12 cellular contexts compared by ENCODE assay signal in genomic region chr2:179981085-179981484, GRCh38. TPM values are rescaled to one million over a fixed set of nuclear protein-coding genes. Genes with fewer than 3 reads are reported as not detected.
DNase-seq lines count a peak whose midpoint lies in the region; ATAC-seq, FAIRE-seq and TF ChIP-seq lines count a peak whose summit lies in the region.
"Had no signal": no experiment of that assay in that cellular context is flagged by ENCODE, and none has a peak within 500 bp of the region (broad histone marks: within the 10 kb centered on the region; RNA-seq: fewer than 3 reads in every experiment).

No MANE protein-coding gene starts in this region.

- H3K27ac Mint-ChIP-seq in CD4-positive, alpha-beta T cell = no peak overlapping the region
- H3K27ac Mint-ChIP-seq: activated CD4-positive, alpha-beta T cell treated with anti-CD3 and anti-CD28 coated beads, Interleukin-2, amount 10 ng/mL, durations not matched to agents 7 days and 5 days; CD8-positive, alpha-beta T cell had no signal

- no peaks in the 10 kb centered on the region for H3K27me3 ChIP-seq in bronchial epithelial cell (ENCODE audit: control insufficient read depth, insufficient read depth, low read length)
- no peaks in the 10 kb centered on the region for H3K27me3 ChIP-seq in CD4-positive, alpha-beta T cell (ENCODE audit: control insufficient read depth, insufficient read depth, low read length)
- no peaks in the 10 kb centered on the region for H3K27me3 ChIP-seq in pancreas
- H3K27me3 ChIP-seq: foreskin keratinocyte, sigmoid colon had no signal

- WGBS in pancreas, 2 donors = 92 to 95% methylated on average over 1 of the region's 1 CpG

- H3K27me3 Mint-ChIP-seq in CD4-positive, alpha-beta T cell = no peaks in the 10 kb centered on the region
- H3K27me3 Mint-ChIP-seq: activated CD4-positive, alpha-beta T cell treated with anti-CD3 and anti-CD28 coated beads, Interleukin-2, amount 10 ng/mL, durations not matched to agents 7 days and 5 days had no signal

- no peaks in the 10 kb centered on the region for H3K9me3 Mint-ChIP-seq in CD4-positive, alpha-beta T cell
- H3K9me3 Mint-ChIP-seq: activated CD4-positive, alpha-beta T cell treated with anti-CD3 and anti-CD28 coated beads, Interleukin-2, amount 10 ng/mL, durations not matched to agents 7 days and 5 days; CD8-positive, alpha-beta T cell had no signal

- H3K4me3 Mint-ChIP-seq in CD4-positive, alpha-beta T cell = no peak overlapping the region
- H3K4me3 Mint-ChIP-seq: activated CD4-positive, alpha-beta T cell treated with anti-CD3 and anti-CD28 coated beads, Interleukin-2, amount 10 ng/mL, durations not matched to agents 7 days and 5 days; CD8-positive, alpha-beta T cell had no signal

- TF ChIP-seq CTCF in bronchial epithelial cell (IDR thresholded peaks at IDR 0.05; ENCODE audit: insufficient read depth, low read length, severe bottlenecking) (no peak), pancreas (IDR thresholded peaks at IDR 0.05) (no peak)
- TF ChIP-seq CTCF in CD4-positive, alpha-beta T cell (IDR thresholded peaks at IDR 0.05) = no peak

- intact Hi-C loops in CD4-positive, alpha-beta T cell (cut with DNase I, micrococcal nuclease) = no loop called here
- intact Hi-C loops in pancreas (cut with DNase I) = no loop called here

- no peak overlapping the region for H3K27ac ChIP-seq in CD4-positive, alpha-beta T cell (ENCODE audit: low read depth, low read length)
- no peak overlapping the region for H3K27ac ChIP-seq in pancreas
- H3K27ac ChIP-seq: foreskin keratinocyte, sigmoid colon had no signal

- no peaks in the 10 kb centered on the region for H3K9me3 ChIP-seq in CD4-positive, alpha-beta T cell (ENCODE audit: control insufficient read depth, low read length)
- no peaks in the 10 kb centered on the region for H3K9me3 ChIP-seq in pancreas
- H3K9me3 ChIP-seq: sigmoid colon had no signal

- H3K4me1 Mint-ChIP-seq in CD4-positive, alpha-beta T cell (ENCODE audit: low read depth) = no peaks in the 10 kb centered on the region

- CTCF ChIA-PET in CD4-positive, alpha-beta T cell (lab: Charles Lee) = no interaction called here

- no peaks in the 10 kb centered on the region for H3K36me3 ChIP-seq in bronchial epithelial cell (ENCODE audit: control insufficient read depth, insufficient read depth, low read length)
- peaks cover 0 to 31% (median 18%) of the 10 kb centered on the region in 3 donors for H3K36me3 ChIP-seq in pancreas

- no peak for ATAC-seq in CD4-positive, alpha-beta T cell (ENCODE audit: poor library complexity)
- no peak for ATAC-seq in pancreas
- ATAC-seq: CD8-positive, alpha-beta T cell; foreskin keratinocyte had no signal

- H3K4me1 ChIP-seq in pancreas = no peaks in the 10 kb centered on the region
- H3K4me1 ChIP-seq: foreskin keratinocyte, sigmoid colon had no signal

- no peak overlapping the region for H3K4me3 ChIP-seq in bronchial epithelial cell (ENCODE audit: low read depth, low read length)
- H3K4me3 ChIP-seq in pancreas = no peak overlapping the region
- H3K4me3 ChIP-seq: sigmoid colon had no signal

- POLR2A ChIA-PET in CD4-positive, alpha-beta T cell (lab: Charles Lee) = no interaction called here

- peaks cover 90% of the 10 kb centered on the region for H3K36me3 Mint-ChIP-seq in CD4-positive, alpha-beta T cell (ENCODE audit: low read depth)

- DNase-seq in H4 (ENCODE audit: low spot score) (peak; percentile 49), NCI-H2196 (lab: John Stamatoyannopoulos, UW; ENCODE audit: unreplicated experiment) (peak; percentile 41), bronchial epithelial cell (ENCODE audit: low read depth) (peak; percentile 18), pulmonary artery endothelial cell (ENCODE audit: low read depth, low spot score) (peak; percentile 17), pancreas (no peak), DMS 273 treated with DMSO at 0.1 percent for 48 hours (lab: John Stamatoyannopoulos, UW) (no peak)
- no peak for DNase-seq in CD4-positive, alpha-beta T cell
- DNase-seq: activated CD4-positive, alpha-beta T cell treated with anti-CD3 and anti-CD28 coated beads, Interleukin-2, amount 10 ng/mL, durations not matched to agents 7 days and 5 days; CD8-positive, alpha-beta T cell; cerebellar nuclear complex; sigmoid colon had no signal

- FAIRE-seq in bronchial epithelial cell (lab: Jason Lieb, UNC) (no peak), pancreas (lab: Jason Lieb, UNC) (no peak)

RNA-seq across cellular contexts. Expression of gene CWC22, which starts 26.0 kb away (rescaled TPM):
- total RNA-seq in H4 (2014; rRNA removed; shearing (Covaris generic)) = 8.9 and 10.2 TPM in 2 replicates
- total RNA-seq in bronchial epithelial cell (13.4 and 19.6 TPM in 2 replicates), pulmonary artery endothelial cell (16.3 and 21.3 TPM in 2 replicates), pancreas (10 to 100 TPM in 1 of 6 donors, 1 to 10 TPM in 5; 4.9 to 10.4 (median 7.0) TPM)
- total RNA-seq in CD4-positive, alpha-beta T cell = 10 to 100 TPM; 11.8 to 12.0 TPM
- polyA plus RNA-seq in pancreas = 1 to 10 TPM; 4.7 to 9.9 TPM

Comparison
In these comparisons a context has a peak if more than half of its experiments do, and no peak if none do; other contexts are left out.
1. DNase-seq: peak in H4 (single experiment), NCI-H2196 (single experiment), bronchial epithelial cell (single experiment) and pulmonary artery endothelial cell (single experiment); none in CD4-positive, alpha-beta T cell (0 of 10), pancreas (0 of 6) and DMS 273 treated with DMSO at 0.1 percent for 48 hours (single experiment).